Comparison of ENCODE assay signal across 1 cellular context in the genomic region with DNA sequence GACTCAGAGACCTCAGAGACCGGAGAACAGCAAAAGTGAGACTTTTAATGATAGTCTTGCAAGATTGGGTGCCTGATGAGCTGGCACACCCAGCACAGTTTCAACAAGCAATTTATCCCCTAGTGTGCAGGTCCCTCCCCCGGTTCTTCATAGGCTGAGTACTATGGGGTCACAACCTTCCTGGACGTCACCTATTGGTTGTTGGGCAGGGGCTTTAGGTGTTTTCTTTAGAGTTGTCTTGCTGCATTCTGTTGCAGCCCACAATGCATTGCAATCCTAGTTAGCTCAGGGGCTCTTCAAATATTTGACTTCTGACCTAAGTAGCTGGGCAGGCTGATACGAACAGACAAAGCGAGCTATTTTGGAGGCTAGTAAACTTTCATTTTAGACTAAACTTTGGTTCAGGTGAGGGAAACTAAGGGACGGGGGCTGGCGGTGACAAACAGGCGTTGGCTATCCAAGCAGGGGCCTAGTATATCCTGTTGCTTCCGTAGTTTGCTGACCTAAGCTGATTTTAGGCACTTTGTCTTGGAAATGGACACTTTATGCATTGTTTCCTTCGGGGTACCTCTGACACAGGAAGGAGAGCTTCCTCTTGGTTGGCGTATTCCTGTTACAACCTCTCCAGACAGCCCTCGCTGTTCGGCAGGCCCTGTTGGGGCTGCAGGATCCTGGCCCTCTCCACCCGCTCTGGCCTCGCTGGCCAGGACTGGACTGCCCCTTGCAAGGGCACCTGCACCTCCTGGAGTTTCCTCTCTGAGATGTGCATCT.
TF ChIP-seq lines count a peak whose summit lies in the region.

No MANE protein-coding gene starts in this region.

TF ChIP-seq in HepG2, 621 proteins besides CTCF, POLR2A, EP300 and RAD21 (continued from another document and continues in another):
- TF ChIP-seq, protein P1, sequence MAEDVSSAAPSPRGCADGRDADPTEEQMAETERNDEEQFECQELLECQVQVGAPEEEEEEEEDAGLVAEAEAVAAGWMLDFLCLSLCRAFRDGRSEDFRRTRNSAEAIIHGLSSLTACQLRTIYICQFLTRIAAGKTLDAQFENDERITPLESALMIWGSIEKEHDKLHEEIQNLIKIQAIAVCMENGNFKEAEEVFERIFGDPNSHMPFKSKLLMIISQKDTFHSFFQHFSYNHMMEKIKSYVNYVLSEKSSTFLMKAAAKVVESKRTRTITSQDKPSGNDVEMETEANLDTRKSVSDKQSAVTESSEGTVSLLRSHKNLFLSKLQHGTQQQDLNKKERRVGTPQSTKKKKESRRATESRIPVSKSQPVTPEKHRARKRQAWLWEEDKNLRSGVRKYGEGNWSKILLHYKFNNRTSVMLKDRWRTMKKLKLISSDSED (CRISPR knock-in tag; IDR thresholded peaks at IDR 0.05), result no peak
- no peak for TF ChIP-seq PAX8 (CRISPR knock-in tag; IDR thresholded peaks at IDR 0.05; ENCODE audit: borderline replicate concordance)
- TF ChIP-seq HOXD1 (CRISPR knock-in tag; IDR thresholded peaks at IDR 0.05), result no peak
- TF ChIP-seq, protein P2, sequence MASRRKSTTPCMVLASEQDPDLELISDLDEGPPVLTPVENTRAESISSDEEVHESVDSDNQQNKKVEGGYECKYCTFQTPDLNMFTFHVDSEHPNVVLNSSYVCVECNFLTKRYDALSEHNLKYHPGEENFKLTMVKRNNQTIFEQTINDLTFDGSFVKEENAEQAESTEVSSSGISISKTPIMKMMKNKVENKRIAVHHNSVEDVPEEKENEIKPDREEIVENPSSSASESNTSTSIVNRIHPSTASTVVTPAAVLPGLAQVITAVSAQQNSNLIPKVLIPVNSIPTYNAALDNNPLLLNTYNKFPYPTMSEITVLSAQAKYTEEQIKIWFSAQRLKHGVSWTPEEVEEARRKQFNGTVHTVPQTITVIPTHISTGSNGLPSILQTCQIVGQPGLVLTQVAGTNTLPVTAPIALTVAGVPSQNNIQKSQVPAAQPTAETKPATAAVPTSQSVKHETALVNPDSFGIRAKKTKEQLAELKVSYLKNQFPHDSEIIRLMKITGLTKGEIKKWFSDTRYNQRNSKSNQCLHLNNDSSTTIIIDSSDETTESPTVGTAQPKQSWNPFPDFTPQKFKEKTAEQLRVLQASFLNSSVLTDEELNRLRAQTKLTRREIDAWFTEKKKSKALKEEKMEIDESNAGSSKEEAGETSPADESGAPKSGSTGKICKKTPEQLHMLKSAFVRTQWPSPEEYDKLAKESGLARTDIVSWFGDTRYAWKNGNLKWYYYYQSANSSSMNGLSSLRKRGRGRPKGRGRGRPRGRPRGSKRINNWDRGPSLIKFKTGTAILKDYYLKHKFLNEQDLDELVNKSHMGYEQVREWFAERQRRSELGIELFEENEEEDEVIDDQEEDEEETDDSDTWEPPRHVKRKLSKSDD (CRISPR knock-in tag; IDR thresholded peaks at IDR 0.05; ENCODE audit: low read depth), result no peak
- TF ChIP-seq HNRNPL (IDR thresholded peaks at IDR 0.05; ENCODE audit: low read depth, low read length), result no peak
- no peak for TF ChIP-seq ZNF225 (CRISPR knock-in tag; IDR thresholded peaks at IDR 0.05)
- peak; percentile 81; the same call in 1 of the 2 replicates for TF ChIP-seq ZNF430 (CRISPR knock-in tag; IDR thresholded peaks at IDR 0.05)
- no peak for TF ChIP-seq STAT5B (CRISPR knock-in tag; IDR thresholded peaks at IDR 0.05)
- no peak for TF ChIP-seq ZNF557 (CRISPR knock-in tag; IDR thresholded peaks at IDR 0.05)
- peak; percentile 69 for TF ChIP-seq ZNF792 (CRISPR knock-in tag; IDR thresholded peaks at IDR 0.05)
- TF ChIP-seq, protein P3, sequence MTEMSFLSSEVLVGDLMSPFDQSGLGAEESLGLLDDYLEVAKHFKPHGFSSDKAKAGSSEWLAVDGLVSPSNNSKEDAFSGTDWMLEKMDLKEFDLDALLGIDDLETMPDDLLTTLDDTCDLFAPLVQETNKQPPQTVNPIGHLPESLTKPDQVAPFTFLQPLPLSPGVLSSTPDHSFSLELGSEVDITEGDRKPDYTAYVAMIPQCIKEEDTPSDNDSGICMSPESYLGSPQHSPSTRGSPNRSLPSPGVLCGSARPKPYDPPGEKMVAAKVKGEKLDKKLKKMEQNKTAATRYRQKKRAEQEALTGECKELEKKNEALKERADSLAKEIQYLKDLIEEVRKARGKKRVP (CRISPR knock-in tag; IDR thresholded peaks at IDR 0.05), result no peak; a peak in 1 of 4 replicates
- no peak for TF ChIP-seq SIX4 (CRISPR knock-in tag; IDR thresholded peaks at IDR 0.05)
- no peak for TF ChIP-seq ZNF7 (CRISPR knock-in tag; IDR thresholded peaks at IDR 0.05)
- 0 out of 2 replicates have a peak, but pooled peaks have one; percentile 32 for TF ChIP-seq NCOA2 (CRISPR knock-in tag; IDR thresholded peaks at IDR 0.05)
- TF ChIP-seq SOX13 (IDR thresholded peaks at IDR 0.05), result peak; percentile 58; the same call in 1 of the 2 replicates
- TF ChIP-seq SOX13 (CRISPR knock-in tag; conservative IDR thresholded peaks at IDR 0.05 in 1 of 2, IDR thresholded peaks at IDR 0.05 in 1 of 2), result peak in 1 of 2 experiments; percentile 60; a peak in 1 of 4 replicates
- TF ChIP-seq ZFP62 (CRISPR knock-in tag; IDR thresholded peaks at IDR 0.05), result no peak
- TF ChIP-seq MAF1 (CRISPR knock-in tag; IDR thresholded peaks at IDR 0.05; ENCODE audit: borderline replicate concordance), result no peak
- peak; percentile 13; the same call in 1 of the 2 replicates for TF ChIP-seq ZBTB20 (CRISPR knock-in tag; IDR thresholded peaks at IDR 0.05; ENCODE audit: borderline replicate concordance, low read depth)
- no peak for TF ChIP-seq MTA1 (CRISPR knock-in tag; IDR thresholded peaks at IDR 0.05; ENCODE audit: borderline replicate concordance)
- TF ChIP-seq SMAD9 (CRISPR knock-in tag; IDR thresholded peaks at IDR 0.05), result no peak
- peak; percentile 66 for TF ChIP-seq ZNF781 (CRISPR knock-in tag; IDR thresholded peaks at IDR 0.05; ENCODE audit: borderline replicate concordance, not compliant biosample characterization)
- peak; percentile 85; the same call in 1 of the 2 replicates for TF ChIP-seq ZFP1 (CRISPR knock-in tag; IDR thresholded peaks at IDR 0.05)
- TF ChIP-seq, protein P4, sequence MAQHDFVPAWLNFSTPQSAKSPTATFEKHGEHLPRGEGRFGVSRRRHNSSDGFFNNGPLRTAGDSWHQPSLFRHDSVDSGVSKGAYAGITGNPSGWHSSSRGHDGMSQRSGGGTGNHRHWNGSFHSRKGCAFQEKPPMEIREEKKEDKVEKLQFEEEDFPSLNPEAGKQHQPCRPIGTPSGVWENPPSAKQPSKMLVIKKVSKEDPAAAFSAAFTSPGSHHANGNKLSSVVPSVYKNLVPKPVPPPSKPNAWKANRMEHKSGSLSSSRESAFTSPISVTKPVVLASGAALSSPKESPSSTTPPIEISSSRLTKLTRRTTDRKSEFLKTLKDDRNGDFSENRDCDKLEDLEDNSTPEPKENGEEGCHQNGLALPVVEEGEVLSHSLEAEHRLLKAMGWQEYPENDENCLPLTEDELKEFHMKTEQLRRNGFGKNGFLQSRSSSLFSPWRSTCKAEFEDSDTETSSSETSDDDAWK (CRISPR knock-in tag; IDR thresholded peaks at IDR 0.05), result no peak
- TF ChIP-seq ZNF749 (CRISPR knock-in tag; IDR thresholded peaks at IDR 0.05; ENCODE audit: borderline replicate concordance), result no peak
- TF ChIP-seq ZNF382 (CRISPR knock-in tag; IDR thresholded peaks at IDR 0.05; ENCODE audit: borderline replicate concordance), result no peak
- TF ChIP-seq ONECUT2 (CRISPR knock-in tag; IDR thresholded peaks at IDR 0.05), result no peak
- no peak; the same call in 1 of the 2 replicates for TF ChIP-seq SAFB2 (CRISPR knock-in tag; IDR thresholded peaks at IDR 0.05; ENCODE audit: borderline replicate concordance, low read depth)
- 0 out of 2 replicates have a peak, but pooled peaks have one; percentile 13 for TF ChIP-seq SP5 (CRISPR knock-in tag; IDR thresholded peaks at IDR 0.05; ENCODE audit: borderline replicate concordance, low read depth)
- TF ChIP-seq, protein P5, sequence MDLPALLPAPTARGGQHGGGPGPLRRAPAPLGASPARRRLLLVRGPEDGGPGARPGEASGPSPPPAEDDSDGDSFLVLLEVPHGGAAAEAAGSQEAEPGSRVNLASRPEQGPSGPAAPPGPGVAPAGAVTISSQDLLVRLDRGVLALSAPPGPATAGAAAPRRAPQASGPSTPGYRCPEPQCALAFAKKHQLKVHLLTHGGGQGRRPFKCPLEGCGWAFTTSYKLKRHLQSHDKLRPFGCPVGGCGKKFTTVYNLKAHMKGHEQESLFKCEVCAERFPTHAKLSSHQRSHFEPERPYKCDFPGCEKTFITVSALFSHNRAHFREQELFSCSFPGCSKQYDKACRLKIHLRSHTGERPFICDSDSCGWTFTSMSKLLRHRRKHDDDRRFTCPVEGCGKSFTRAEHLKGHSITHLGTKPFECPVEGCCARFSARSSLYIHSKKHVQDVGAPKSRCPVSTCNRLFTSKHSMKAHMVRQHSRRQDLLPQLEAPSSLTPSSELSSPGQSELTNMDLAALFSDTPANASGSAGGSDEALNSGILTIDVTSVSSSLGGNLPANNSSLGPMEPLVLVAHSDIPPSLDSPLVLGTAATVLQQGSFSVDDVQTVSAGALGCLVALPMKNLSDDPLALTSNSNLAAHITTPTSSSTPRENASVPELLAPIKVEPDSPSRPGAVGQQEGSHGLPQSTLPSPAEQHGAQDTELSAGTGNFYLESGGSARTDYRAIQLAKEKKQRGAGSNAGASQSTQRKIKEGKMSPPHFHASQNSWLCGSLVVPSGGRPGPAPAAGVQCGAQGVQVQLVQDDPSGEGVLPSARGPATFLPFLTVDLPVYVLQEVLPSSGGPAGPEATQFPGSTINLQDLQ (CRISPR knock-in tag; IDR thresholded peaks at IDR 0.05), result no peak
- TF ChIP-seq HNRNPUL1 (IDR thresholded peaks at IDR 0.05; ENCODE audit: low read depth, low read length), result no peak
- no peak for TF ChIP-seq ZFP36L2 (CRISPR knock-in tag; IDR thresholded peaks at IDR 0.05)
- TF ChIP-seq ZNF619 (CRISPR knock-in tag; IDR thresholded peaks at IDR 0.05), result no peak
- peak; percentile 96 for TF ChIP-seq POLR2G (IDR thresholded peaks at IDR 0.05; ENCODE audit: low read depth, low read length)
- TF ChIP-seq, protein P6, sequence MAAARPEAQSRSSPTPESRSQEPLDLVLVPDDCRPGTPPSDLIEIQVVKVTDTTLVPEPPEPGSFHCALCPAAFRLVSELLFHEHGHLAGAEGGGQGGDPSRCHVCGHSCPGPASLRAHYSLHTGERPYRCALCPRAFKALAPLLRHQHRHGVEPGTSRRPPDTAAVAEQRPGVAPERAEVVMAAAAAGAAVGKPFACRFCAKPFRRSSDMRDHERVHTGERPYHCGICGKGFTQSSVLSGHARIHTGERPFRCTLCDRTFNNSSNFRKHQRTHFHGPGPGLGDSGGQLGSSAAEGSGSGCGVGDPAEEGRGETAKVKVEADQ (CRISPR knock-in tag; IDR thresholded peaks at IDR 0.05; ENCODE audit: borderline replicate concordance), result no peak
- no peak for TF ChIP-seq ZNF616 (CRISPR knock-in tag; IDR thresholded peaks at IDR 0.05; ENCODE audit: low read depth)
- TF ChIP-seq, protein P7, sequence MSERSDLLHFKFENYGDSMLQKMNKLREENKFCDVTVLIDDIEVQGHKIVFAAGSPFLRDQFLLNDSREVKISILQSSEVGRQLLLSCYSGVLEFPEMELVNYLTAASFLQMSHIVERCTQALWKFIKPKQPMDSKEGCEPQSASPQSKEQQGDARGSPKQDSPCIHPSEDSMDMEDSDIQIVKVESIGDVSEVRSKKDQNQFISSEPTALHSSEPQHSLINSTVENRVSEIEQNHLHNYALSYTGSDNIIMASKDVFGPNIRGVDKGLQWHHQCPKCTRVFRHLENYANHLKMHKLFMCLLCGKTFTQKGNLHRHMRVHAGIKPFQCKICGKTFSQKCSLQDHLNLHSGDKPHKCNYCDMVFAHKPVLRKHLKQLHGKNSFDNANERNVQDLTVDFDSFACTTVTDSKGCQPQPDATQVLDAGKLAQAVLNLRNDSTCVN (CRISPR knock-in tag; IDR thresholded peaks at IDR 0.05; ENCODE audit: borderline replicate concordance), result no peak; the same call in 1 of the 2 replicates
- TF ChIP-seq TBL1XR1 (IDR thresholded peaks at IDR 0.05; ENCODE audit: borderline replicate concordance, low read length, partially characterized antibody), result no peak
- TF ChIP-seq ZNF629 (CRISPR knock-in tag; conservative IDR thresholded peaks at IDR 0.05), result no peak
- TF ChIP-seq ZEB1 (IDR thresholded peaks at IDR 0.05; ENCODE audit: insufficient replicate concordance, low read depth), result peak; percentile 19
- TF ChIP-seq ZFYVE20 (CRISPR knock-in tag; IDR thresholded peaks at IDR 0.05; ENCODE audit: borderline replicate concordance, low read depth), result no peak
- TF ChIP-seq GLI4 (CRISPR knock-in tag; IDR thresholded peaks at IDR 0.05; ENCODE audit: borderline replicate concordance), result no peak
- TF ChIP-seq NFATC3 (CRISPR knock-in tag; IDR thresholded peaks at IDR 0.05), result no peak
- TF ChIP-seq MTF2 (CRISPR knock-in tag; IDR thresholded peaks at IDR 0.05; ENCODE audit: borderline replicate concordance), result no peak
- peak; percentile 6; the same call in 1 of the 2 replicates for TF ChIP-seq BCL6 (CRISPR knock-in tag; IDR thresholded peaks at IDR 0.05)
- TF ChIP-seq, protein P8, sequence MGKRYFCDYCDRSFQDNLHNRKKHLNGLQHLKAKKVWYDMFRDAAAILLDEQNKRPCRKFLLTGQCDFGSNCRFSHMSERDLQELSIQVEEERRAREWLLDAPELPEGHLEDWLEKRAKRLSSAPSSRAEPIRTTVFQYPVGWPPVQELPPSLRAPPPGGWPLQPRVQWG (CRISPR knock-in tag; IDR thresholded peaks at IDR 0.05; ENCODE audit: borderline replicate concordance, low read depth), result no peak
- TF ChIP-seq KAT7 (CRISPR knock-in tag; IDR thresholded peaks at IDR 0.05; ENCODE audit: borderline replicate concordance), result no peak
- no peak for TF ChIP-seq GFI1 (CRISPR knock-in tag; IDR thresholded peaks at IDR 0.05; ENCODE audit: borderline replicate concordance)
- peak; percentile 29; the same call in 1 of the 2 replicates for TF ChIP-seq RXRA (CRISPR knock-in tag; IDR thresholded peaks at IDR 0.05)
- TF ChIP-seq KLF12 (CRISPR knock-in tag; IDR thresholded peaks at IDR 0.05; ENCODE audit: borderline replicate concordance), result no peak; the same call in 1 of the 2 replicates
- 0 out of 2 replicates have a peak, but pooled peaks have one; percentile 20 for TF ChIP-seq SUZ12 (IDR thresholded peaks at IDR 0.05; ENCODE audit: low read depth, low read length)
- peak; percentile 57 for TF ChIP-seq RBFOX2 (IDR thresholded peaks at IDR 0.05; ENCODE audit: low read depth, low read length)
- TF ChIP-seq ZNF354B (CRISPR knock-in tag; IDR thresholded peaks at IDR 0.05), result no peak
- TF ChIP-seq KMT2B (CRISPR knock-in tag; IDR thresholded peaks at IDR 0.05), result peak; percentile 52; the same call in 1 of the 2 replicates
- peak; percentile 5; the same call in 1 of the 2 replicates for TF ChIP-seq SOX5 (CRISPR knock-in tag; IDR thresholded peaks at IDR 0.05; ENCODE audit: borderline replicate concordance)
- peak; percentile 70 for TF ChIP-seq SMAD3 (CRISPR knock-in tag; IDR thresholded peaks at IDR 0.05)
- TF ChIP-seq ZNF558 (CRISPR knock-in tag; IDR thresholded peaks at IDR 0.05; ENCODE audit: borderline replicate concordance), result no peak
- no peak for TF ChIP-seq SMAD1 (CRISPR knock-in tag; IDR thresholded peaks at IDR 0.05; ENCODE audit: borderline replicate concordance, low read depth)
- no peak for TF ChIP-seq GTF2F1 (IDR thresholded peaks at IDR 0.05; ENCODE audit: low read length)
- TF ChIP-seq ZNF350 (CRISPR knock-in tag; IDR thresholded peaks at IDR 0.05; ENCODE audit: borderline replicate concordance, low read depth), result 0 out of 2 replicates have a peak, but pooled peaks have one; percentile 37
